In the genomic region with DNA sequence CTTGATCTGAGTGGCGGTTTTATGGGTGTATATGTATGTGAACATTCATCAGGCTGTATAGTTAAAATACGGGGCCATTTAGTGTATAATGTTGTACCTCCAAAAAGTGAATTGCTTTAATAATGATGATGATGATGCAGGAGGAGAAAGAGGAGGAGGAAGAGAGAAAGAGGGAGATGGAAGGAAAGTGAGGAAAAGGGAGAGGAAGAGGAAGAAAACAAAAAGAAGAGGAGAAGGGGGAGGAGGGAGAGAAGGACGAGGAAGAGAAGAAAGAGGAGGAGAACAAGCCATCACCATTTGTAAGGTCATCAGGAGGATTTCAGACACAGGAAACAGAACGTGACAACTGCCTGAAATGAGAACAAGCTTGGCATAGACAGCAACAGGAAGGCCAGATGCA, we compare ENCODE assay signal across 8 cellular contexts.
"Had no signal": no experiment of that assay in that cellular context is flagged by ENCODE, and none has a peak within 500 bp of the region (broad histone marks: within the 10 kb centered on the region; RNA-seq: fewer than 3 reads in every experiment).

No MANE protein-coding gene starts in this region.

- H3K4me3 ChIP-seq: GM23338, K562 had no signal

- ATAC-seq: GM23338, K562 had no signal

- FAIRE-seq: H1, H54, HTR-8/SVneo, K562 had no signal

- H2AFZ ChIP-seq: GM23338 had no signal

- H3K4me2 ChIP-seq: GM23338 had no signal

- DNase-seq: H9, HCEC 1CT, KG1 had no signal
